In the genomic region with DNA sequence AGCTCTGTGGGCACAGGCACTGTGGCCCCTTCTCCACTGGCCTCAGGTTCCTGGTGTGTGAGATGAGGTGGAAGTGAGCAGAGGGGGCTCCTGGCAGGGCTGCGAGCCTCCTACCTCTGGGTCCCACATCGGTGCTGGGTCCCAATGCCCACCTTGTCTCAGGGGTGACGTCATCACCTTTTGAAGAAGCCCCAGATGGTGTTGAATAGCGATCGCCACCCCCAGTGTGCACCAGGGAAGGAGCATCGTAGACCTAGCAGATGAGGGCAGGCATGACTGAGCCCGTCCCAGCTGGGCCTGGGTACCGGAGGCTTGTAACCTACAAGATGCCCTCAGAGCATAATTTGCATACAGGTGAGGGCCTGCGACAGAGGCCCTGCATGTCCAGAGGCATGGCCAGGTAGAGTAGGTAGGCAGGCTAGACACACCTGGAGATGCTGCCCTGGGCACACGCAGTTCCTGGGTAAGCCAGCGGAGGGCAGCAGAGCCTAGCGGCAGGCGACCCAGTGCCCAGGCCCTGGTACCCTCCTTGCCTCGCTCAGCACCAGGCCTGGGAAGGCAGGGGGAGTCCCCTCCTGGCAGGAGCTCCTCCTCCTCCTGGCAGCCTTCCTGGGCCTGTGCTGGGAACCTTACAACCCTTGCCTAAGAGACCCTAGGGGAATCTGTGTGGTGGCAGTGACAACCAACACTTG, we compare ENCODE assay signal across 8 cellular contexts. TPM values are rescaled to one million over a fixed set of nuclear protein-coding genes. Genes with fewer than 3 reads are reported as not detected.
DNase-seq lines count a peak whose midpoint lies in the region; ATAC-seq and TF ChIP-seq lines count a peak whose summit lies in the region.

No MANE protein-coding gene starts in this region.

- H3K27me3 ChIP-seq in HL-60 (ENCODE audit: insufficient read depth, poor library complexity, severe bottlenecking) (no peaks in the 10 kb centered on the region), neutrophil (peaks cover 46% of the 10 kb centered on the region)

- no peak overlapping the region for H3K4me3 ChIP-seq in HL-60 (replicated peaks; ENCODE audit: insufficient read depth, low read length)
- no peak overlapping the region for H3K4me3 ChIP-seq in neutrophil (ENCODE audit: low read depth in 1 of 2, low read length in 1 of 2)

- ATAC-seq in HG03097 (IDR thresholded peaks at IDR 0.05; ENCODE audit: low FRiP score, unreplicated experiment) = no peak

- H3K27me3 Mint-ChIP-seq in activated T-helper 1 cell treated with anti-CD3 and anti-CD28 coated beads, Interleukin-12 subunit alpha, Interleukin-12 subunit beta, Interleukin-2, Interleukin-4 antibody, amounts not matched to agents 30 ng/mL and 10 ng/mL and 1 ng/mL, durations not matched to agents 14 hours and 24 hours and 36 hours (ENCODE audit: insufficient read depth) = no peaks in the 10 kb centered on the region

- no peaks in the 10 kb centered on the region for H3K4me1 Mint-ChIP-seq in activated T-helper 1 cell treated with anti-CD3 and anti-CD28 coated beads, Interleukin-12 subunit alpha, Interleukin-12 subunit beta, Interleukin-2, Interleukin-4 antibody, amounts not matched to agents 30 ng/mL and 10 ng/mL and 1 ng/mL, durations not matched to agents 14 hours and 24 hours and 36 hours (ENCODE audit: low read depth)

- no peak overlapping the region for H3K4me3 Mint-ChIP-seq in activated T-helper 1 cell treated with anti-CD3 and anti-CD28 coated beads, Interleukin-12 subunit alpha, Interleukin-12 subunit beta, Interleukin-2, Interleukin-4 antibody, amounts not matched to agents 30 ng/mL and 10 ng/mL and 1 ng/mL, durations not matched to agents 14 hours and 24 hours and 36 hours

- no peak overlapping the region for H3K27ac Mint-ChIP-seq in activated T-helper 1 cell treated with anti-CD3 and anti-CD28 coated beads, Interleukin-12 subunit alpha, Interleukin-12 subunit beta, Interleukin-2, Interleukin-4 antibody, amounts not matched to agents 30 ng/mL and 10 ng/mL and 1 ng/mL, durations not matched to agents 14 hours and 24 hours and 36 hours

- TF ChIP-seq CTCF in HL-60 (IDR thresholded peaks at IDR 0.05; ENCODE audit: insufficient read depth, low read length) (peak; percentile 99), neutrophil (IDR thresholded peaks at IDR 0.05) (peak; percentile 59)

- H3K36me3 ChIP-seq in neutrophil = peaks cover 5% of the 10 kb centered on the region

- no peaks in the 10 kb centered on the region for H3K9me3 ChIP-seq in neutrophil

- H3K9me3 Mint-ChIP-seq in activated T-helper 1 cell treated with anti-CD3 and anti-CD28 coated beads, Interleukin-12 subunit alpha, Interleukin-12 subunit beta, Interleukin-2, Interleukin-4 antibody, amounts not matched to agents 30 ng/mL and 10 ng/mL and 1 ng/mL, durations not matched to agents 14 hours and 24 hours and 36 hours = no peaks in the 10 kb centered on the region

- DNase-seq in EL (peak; percentile 79), HL-60 (ENCODE audit: low read depth in 1 of 2, low spot score in 1 of 2) (peak; percentile 29 to 53), fibroblast of peridontal ligament (ENCODE audit: extremely low read depth) (peak; percentile 72), substantia nigra (lab: John Stamatoyannopoulos, UW) (peak in 45 of 49 donors; percentile 6 to 81 (median 47))
- peak; percentile 53 for DNase-seq in activated T-helper 1 cell treated with anti-CD3 and anti-CD28 coated beads, Interleukin-12 subunit alpha, Interleukin-12 subunit beta, Interleukin-2, Interleukin-4 antibody, amounts not matched to agents 30 ng/mL and 10 ng/mL and 1 ng/mL, durations not matched to agents 14 hours and 24 hours and 36 hours (ENCODE audit: low spot score)

- H3K36me3 Mint-ChIP-seq in activated T-helper 1 cell treated with anti-CD3 and anti-CD28 coated beads, Interleukin-12 subunit alpha, Interleukin-12 subunit beta, Interleukin-2, Interleukin-4 antibody, amounts not matched to agents 30 ng/mL and 10 ng/mL and 1 ng/mL, durations not matched to agents 14 hours and 24 hours and 36 hours (ENCODE audit: low read depth) = no peaks in the 10 kb centered on the region

- intact Hi-C loops in activated T-helper 1 cell treated with anti-CD3 and anti-CD28 coated beads, Interleukin-12 subunit alpha, Interleukin-12 subunit beta, Interleukin-2, Interleukin-4 antibody, amounts not matched to agents 30 ng/mL and 10 ng/mL and 1 ng/mL, durations not matched to agents 14 hours and 24 hours and 36 hours (cut with micrococcal nuclease) = loop anchor here (1.0 to 5.0 kb wide), 6 partner anchors 66 to 569 kb away; a partner anchor contains a TSS

- no peaks in the 10 kb centered on the region for H3K4me1 ChIP-seq in neutrophil (ENCODE audit: control insufficient read depth in 1 of 2, insufficient read depth in 1 of 2, low read depth in 1 of 2, low read length in 1 of 2)

- H3K27ac ChIP-seq in HL-60 (replicated peaks) (no peak overlapping the region), neutrophil (no peak overlapping the region), substantia nigra (ENCODE audit: low read depth, low read length, poor library complexity, severe bottlenecking) (no peak overlapping the region)

TF ChIP-seq in PFSK-1, 5 proteins besides CTCF, POLR2A, EP300 and RAD21:
- peak; percentile 77 for TF ChIP-seq FOXP2 (optimal IDR thresholded peaks at IDR 0.05; ENCODE audit: borderline replicate concordance, extremely low read depth, extremely low read length, insufficient read depth)
- TF ChIP-seq POLR2AphosphoS5 (IDR thresholded peaks at IDR 0.05; ENCODE audit: low read depth, low read length) = no peak
- no peak for TF ChIP-seq SIN3A (IDR thresholded peaks at IDR 0.05; ENCODE audit: borderline replicate concordance, insufficient read depth, low read length)
- TF ChIP-seq, protein P1, sequence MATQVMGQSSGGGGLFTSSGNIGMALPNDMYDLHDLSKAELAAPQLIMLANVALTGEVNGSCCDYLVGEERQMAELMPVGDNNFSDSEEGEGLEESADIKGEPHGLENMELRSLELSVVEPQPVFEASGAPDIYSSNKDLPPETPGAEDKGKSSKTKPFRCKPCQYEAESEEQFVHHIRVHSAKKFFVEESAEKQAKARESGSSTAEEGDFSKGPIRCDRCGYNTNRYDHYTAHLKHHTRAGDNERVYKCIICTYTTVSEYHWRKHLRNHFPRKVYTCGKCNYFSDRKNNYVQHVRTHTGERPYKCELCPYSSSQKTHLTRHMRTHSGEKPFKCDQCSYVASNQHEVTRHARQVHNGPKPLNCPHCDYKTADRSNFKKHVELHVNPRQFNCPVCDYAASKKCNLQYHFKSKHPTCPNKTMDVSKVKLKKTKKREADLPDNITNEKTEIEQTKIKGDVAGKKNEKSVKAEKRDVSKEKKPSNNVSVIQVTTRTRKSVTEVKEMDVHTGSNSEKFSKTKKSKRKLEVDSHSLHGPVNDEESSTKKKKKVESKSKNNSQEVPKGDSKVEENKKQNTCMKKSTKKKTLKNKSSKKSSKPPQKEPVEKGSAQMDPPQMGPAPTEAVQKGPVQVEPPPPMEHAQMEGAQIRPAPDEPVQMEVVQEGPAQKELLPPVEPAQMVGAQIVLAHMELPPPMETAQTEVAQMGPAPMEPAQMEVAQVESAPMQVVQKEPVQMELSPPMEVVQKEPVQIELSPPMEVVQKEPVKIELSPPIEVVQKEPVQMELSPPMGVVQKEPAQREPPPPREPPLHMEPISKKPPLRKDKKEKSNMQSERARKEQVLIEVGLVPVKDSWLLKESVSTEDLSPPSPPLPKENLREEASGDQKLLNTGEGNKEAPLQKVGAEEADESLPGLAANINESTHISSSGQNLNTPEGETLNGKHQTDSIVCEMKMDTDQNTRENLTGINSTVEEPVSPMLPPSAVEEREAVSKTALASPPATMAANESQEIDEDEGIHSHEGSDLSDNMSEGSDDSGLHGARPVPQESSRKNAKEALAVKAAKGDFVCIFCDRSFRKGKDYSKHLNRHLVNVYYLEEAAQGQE (IDR thresholded peaks at IDR 0.05; ENCODE audit: insufficient read depth in 1 of 2, low read depth in 2 of 2, low read length in 2 of 2) = no peak
- TF ChIP-seq TAF1 (IDR thresholded peaks at IDR 0.05; ENCODE audit: borderline replicate concordance, insufficient read depth, low read length) = no peak

RNA-seq across cellular contexts. Expression of a gene that starts 52.5 kb away (rescaled TPM):
- 5.6 TPM for polyA plus RNA-seq in PFSK-1 (2012; ENCODE audit: insufficient read length, low read depth)
- 17.4 and 19.2 TPM in 2 replicates for total RNA-seq in activated T-helper 1 cell treated with anti-CD3 and anti-CD28 coated beads, Interleukin-12 subunit alpha, Interleukin-12 subunit beta, Interleukin-2, Interleukin-4 antibody, amounts not matched to agents 30 ng/mL and 10 ng/mL and 1 ng/mL, durations not matched to agents 14 hours and 24 hours and 36 hours

RNA-seq across cellular contexts. Expression of a gene that starts 54.5 kb away (rescaled TPM):
- 0.11 TPM for polyA plus RNA-seq in PFSK-1 (2012; ENCODE audit: insufficient read length, low read depth)
- total RNA-seq in activated T-helper 1 cell treated with anti-CD3 and anti-CD28 coated beads, Interleukin-12 subunit alpha, Interleukin-12 subunit beta, Interleukin-2, Interleukin-4 antibody, amounts not matched to agents 30 ng/mL and 10 ng/mL and 1 ng/mL, durations not matched to agents 14 hours and 24 hours and 36 hours = 0.26 and 0.37 TPM in 2 replicates
